ENCODE assay signal across 30 cellular contexts in the genomic region with DNA sequence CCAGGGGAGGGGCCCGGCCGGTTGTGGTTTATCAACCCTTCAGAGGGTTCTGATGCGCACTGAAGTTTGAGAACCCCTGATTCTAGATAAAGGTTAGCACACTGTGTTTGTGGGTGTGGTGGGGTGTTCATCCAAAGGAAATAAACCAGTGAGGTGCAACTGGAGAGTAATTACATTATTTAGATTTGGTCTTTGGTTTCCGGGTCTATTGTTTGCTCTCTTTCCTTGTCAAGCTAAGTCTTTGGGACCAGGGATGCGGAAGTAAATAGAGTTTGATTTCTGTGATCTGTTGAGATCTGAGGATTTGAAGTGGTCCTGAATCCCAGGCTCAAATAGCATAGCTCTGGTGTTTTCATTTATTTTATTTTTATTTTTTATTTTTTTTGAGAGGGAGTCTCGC. TPM values are rescaled to one million over a fixed set of nuclear protein-coding genes. Genes with fewer than 3 reads are reported as not detected.
"Had no signal": no experiment of that assay in that cellular context is flagged by ENCODE, and none has a peak within 500 bp of the region (broad histone marks: within the 10 kb centered on the region; RNA-seq: fewer than 3 reads in every experiment).

No MANE protein-coding gene starts in this region.

- H3K27ac ChIP-seq: ascending aorta, cardiac muscle cell, VCaP had no signal

- FAIRE-seq: bronchial epithelial cell, TTC549 had no signal

- H3K27me3 ChIP-seq: ascending aorta, cardiac muscle cell had no signal

- ATAC-seq: activated CD8-positive, alpha-beta T cell treated with anti-CD3 and anti-CD28 coated beads for 36 hours; activated naive CD8-positive, alpha-beta T cell treated with anti-CD3 and anti-CD28 coated beads, Interleukin-2, amount 50 U/mL, for 24 hours had no signal

- DNase-seq: activated B cell treated with CpG ODN at 0.5 μM for 24 hours; activated CD4-positive, alpha-beta memory T cell treated with anti-CD3 and anti-CD28 coated beads for 36 hours; activated CD4-positive, alpha-beta T cell treated with anti-CD3 and anti-CD28 coated beads for 4 hours; activated CD4-positive, alpha-beta T cell treated with anti-CD3 and anti-CD28 coated beads, Interleukin-2, amount 10 ng/mL, durations not matched to agents 24 days and 14 days; activated CD4-positive, alpha-beta T cell treated with anti-CD3 and anti-CD28 coated beads, Interleukin-2, amount 50 U/mL, for 1 hour; activated CD4-positive, alpha-beta T cell treated with anti-CD3 and anti-CD28 coated beads, Interleukin-2, amount 50 U/mL, for 4 hours; activated CD4-positive, CD25-positive, alpha-beta regulatory T cell treated with anti-CD3 and anti-CD28 coated beads, Interleukin-2, amount 50 U/mL, for 72 hours; activated CD8-positive, alpha-beta memory T cell treated with anti-CD3 and anti-CD28 coated beads, Interleukin-2, amount 50 U/mL, for 4 hours; activated CD8-positive, alpha-beta T cell treated with anti-CD3 and anti-CD28 coated beads for 36 hours; activated effector memory CD4-positive, alpha-beta T cell treated with Interleukin-2 at 50 U/mL for 16 hours; activated gamma-delta T cell; activated naive CD4-positive, alpha-beta T cell treated with anti-CD3 and anti-CD28 coated beads, Interleukin-2, amount 10 ng/mL, durations not matched to agents 7 days and 5 days; activated naive CD4-positive, alpha-beta T cell treated with Interleukin-2 at 50 U/mL for 16 hours; activated naive CD8-positive, alpha-beta T cell treated with anti-CD3 and anti-CD28 coated beads, Interleukin-2, amount 10 ng/mL, durations not matched to agents 7 days and 5 days; activated naive CD8-positive, alpha-beta T cell treated with anti-CD3 and anti-CD28 coated beads, Interleukin-2, amount 50 U/mL, for 24 hours; activated T-cell treated with anti-CD3 and anti-CD28 coated beads for 4 hours; activated T-cell treated with anti-CD3 and anti-CD28 coated beads, Interleukin-2, amount 50 U/mL, for 1 hour; activated T-cell treated with anti-CD3 and anti-CD28 coated beads, Interleukin-2, amount 50 U/mL, for 48 hours; amygdala; anterior cingulate cortex; caudate nucleus; cerebellar nuclear complex; T-helper 2 cell; T-helper 9 cell had no signal

- H3K4me3 ChIP-seq: ascending aorta, cardiac muscle cell had no signal

- H3K36me3 ChIP-seq: ascending aorta, cardiac muscle cell had no signal

- H3K4me1 ChIP-seq: ascending aorta had no signal

- H3K9me3 ChIP-seq: ascending aorta had no signal

RNA-seq across cellular contexts. Expression of gene CLMP, which starts 50.5 kb away (rescaled TPM):
- total RNA-seq: activated B cell treated with CpG ODN at 0.5 μM for 24 hours; activated CD8-positive, alpha-beta memory T cell treated with anti-CD3 and anti-CD28 coated beads for 36 hours had no signal
